ENCODE assay signal across 8 cellular contexts in the genomic region with DNA sequence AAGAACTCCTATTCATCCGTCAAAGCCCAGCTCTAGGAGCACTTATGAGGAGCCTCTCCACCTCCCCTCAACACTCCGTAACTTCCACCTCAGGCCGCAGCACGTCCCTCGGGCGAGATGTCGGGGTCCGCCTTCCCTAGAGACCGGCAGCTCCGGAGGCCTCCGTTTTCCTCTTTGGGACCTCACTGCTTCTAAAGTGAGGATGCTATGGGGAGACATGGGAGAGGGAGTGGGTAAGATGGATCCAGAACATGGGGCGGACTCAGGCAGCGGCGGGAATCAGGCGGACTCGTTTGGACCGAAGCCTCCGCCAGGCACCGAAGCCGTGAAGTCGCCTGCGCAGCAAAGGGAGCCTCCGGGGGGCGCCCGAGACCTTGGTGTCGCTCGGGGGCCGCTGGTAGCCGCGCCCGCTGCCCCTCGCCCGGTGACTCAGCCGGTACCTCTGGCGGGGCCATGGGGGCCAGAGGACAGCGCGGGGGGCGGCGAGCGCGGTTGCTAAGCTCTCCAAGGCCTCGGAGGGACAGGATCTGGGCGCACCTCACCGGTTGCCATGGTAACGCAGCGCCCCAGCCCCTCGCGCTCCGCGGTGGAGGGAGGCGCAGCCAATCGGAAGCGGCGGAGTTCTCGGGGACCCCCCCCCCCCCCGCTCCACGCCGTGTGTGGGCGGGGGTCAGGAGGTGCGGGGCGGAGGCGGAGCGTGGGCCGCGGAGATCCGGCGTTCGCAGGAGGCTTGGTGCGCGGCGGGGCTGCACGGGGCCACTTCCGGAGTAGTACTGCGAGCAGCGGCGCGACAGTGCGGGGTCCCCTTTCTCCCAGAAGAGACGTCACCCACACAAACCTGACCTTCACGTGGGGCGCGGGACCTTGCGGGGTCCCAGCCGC. TPM values are rescaled to one million over a fixed set of nuclear protein-coding genes. Genes with fewer than 3 reads are reported as not detected.
DNase-seq lines count a peak whose midpoint lies in the region; ATAC-seq and TF ChIP-seq lines count a peak whose summit lies in the region.

No MANE protein-coding gene starts in this region.

- 5 to 6% methylated on average over 63 to 84 of the region's 84 CpGs for WGBS in lung, 2 donors

- H3K36me3 ChIP-seq in lung (ENCODE audit: control insufficient read depth in 2 of 2, insufficient read depth in 2 of 2, low read length in 2 of 2), result peaks cover 0 to 6% of the 10 kb centered on the region in 2 donors

- H3K4me1 ChIP-seq in lung (ENCODE audit: control insufficient read depth in 2 of 2, insufficient read depth in 2 of 2, low read length in 2 of 2), result peaks cover 7 to 30% of the 10 kb centered on the region in 2 donors

- ATAC-seq in lung (ENCODE audit: insufficient read depth, low FRiP score) (no peak), GM19397 (IDR thresholded peaks at IDR 0.05; ENCODE audit: unreplicated experiment) (no peak), HG02610 (IDR thresholded peaks at IDR 0.05; ENCODE audit: unreplicated experiment) (no peak)

- H3K9me3 ChIP-seq in lung (ENCODE audit: control insufficient read depth in 2 of 2, insufficient read depth in 1 of 2, low read length in 1 of 2), result no peaks in the 10 kb centered on the region

- peaks cover 0 to 19% (median 0%) of the 10 kb centered on the region in 45 donors for H3K27me3 ChIP-seq in dorsolateral prefrontal cortex
- H3K27me3 ChIP-seq in lung (ENCODE audit: control insufficient read depth, insufficient read depth), result no peaks in the 10 kb centered on the region

- H3K4me3 ChIP-seq in GM12864 (ENCODE audit: low read depth, low read length), result peak overlapping the region; percentile 75
- H3K4me3 ChIP-seq in dorsolateral prefrontal cortex, result peak overlapping the region; percentile 15 to 70 (median 58)
- H3K4me3 ChIP-seq in lung, result peak overlapping the region; percentile 10

- intact Hi-C loops in dorsolateral prefrontal cortex (cut with DNase I), result loop anchor here (1.0 to 2.0 kb wide), 3 partner anchors 191 to 229 kb away; no protein-coding TSS in a partner anchor

- TF ChIP-seq CTCF in GM12864 (IDR thresholded peaks at IDR 0.05; ENCODE audit: low read depth, low read length, missing control alignments) (peak; percentile 70), dorsolateral prefrontal cortex (IDR thresholded peaks at IDR 0.05 in 54 of 56, conservative IDR thresholded peaks at IDR 0.05 in 2 of 56; ENCODE audit: low read depth in 1 of 56, partially characterized antibody in 56 of 56) (peak in 55 of 56 donors; percentile 42 to 81 (median 64)), lung (IDR thresholded peaks at IDR 0.05; ENCODE audit: control extremely low read depth, extremely low read depth) (peak; percentile 52)

- DNase-seq in GM12864 (ENCODE audit: low read depth), result no peak
- peak; percentile 63 for DNase-seq in NCI-H2171 treated with DMSO at 0.1 percent for 48 hours (lab: John Stamatoyannopoulos, UW)
- peak; percentile 56 to 60 for DNase-seq in activated CD4-positive, alpha-beta T cell treated with anti-CD3 and anti-CD28 coated beads, Interleukin-2, amount 50 U/mL, for 24 hours (ENCODE audit: low read depth in 1 of 2, low spot score in 1 of 2)
- DNase-seq in dorsolateral prefrontal cortex, result peak in 8 of 10 donors; percentile 59 to 84 (median 74)
- no peak for DNase-seq in lung (ENCODE audit: low spot score)
- DNase-seq in stimulated activated CD8-positive, alpha-beta memory T cell treated with anti-CD3 and anti-CD28 coated beads, Interleukin-15, amount 100 ng/mL, for 4 hours (ENCODE audit: low read depth in 2 of 2), result peak; percentile 64 to 68

- peak overlapping the region in 39 of 59 donors; percentile 6 to 85 (median 47) for H3K27ac ChIP-seq in dorsolateral prefrontal cortex
- H3K27ac ChIP-seq in lung (ENCODE audit: low read depth in 1 of 2, low read length in 1 of 2), result peak overlapping the region in 1 of 2 donors; percentile 60

RNA-seq across cellular contexts. Expression of gene HIC1, which starts 1.3 kb away (rescaled TPM):
- total RNA-seq in dorsolateral prefrontal cortex (10 to 100 TPM in 18 of 120 experiments, 1 to 10 TPM in 102; 1.6 to 17.4 (median 6.5) TPM), lung (10 to 100 TPM; 28.9 to 34.8 TPM)
- 10 to 100 TPM in 1 of 2 donors, 1 to 10 TPM in 1; 5.5 to 14.4 TPM for polyA plus RNA-seq in lung

RNA-seq across cellular contexts. Expression of gene OVCA2, which starts 11.8 kb away (rescaled TPM):
- total RNA-seq in dorsolateral prefrontal cortex, result 10 to 100 TPM in 108 of 120 experiments, 1 to 10 TPM in 12; 6.6 to 29.4 (median 16.4) TPM
- 10 to 100 TPM; 11.1 to 31.7 TPM for total RNA-seq in lung
- polyA plus RNA-seq in lung, result 10 to 100 TPM; 43.2 to 55.4 TPM

RNA-seq across cellular contexts. Expression of gene DPH1, which starts 23.7 kb away (rescaled TPM):
- total RNA-seq in dorsolateral prefrontal cortex (100 to 1,000 TPM in 30 of 120 experiments, 10 to 100 TPM in 90; 57.6 to 158 (median 87.2) TPM), lung (10 to 100 TPM; 32.7 to 37.8 TPM)
- polyA plus RNA-seq in lung, result 10 to 100 TPM; 21.1 to 21.6 TPM

RNA-seq across cellular contexts. Expression of gene RTN4RL1, which starts 28.5 kb away (rescaled TPM):
- total RNA-seq in dorsolateral prefrontal cortex (10 to 100 TPM in 119 of 120 experiments, 1 to 10 TPM in 1; 4.8 to 43.6 (median 22.0) TPM), lung (1 to 10 TPM in 1 of 2 donors, under 1 TPM in 1; 0.65 to 7.3 TPM)
- 1 to 10 TPM; 1.2 to 3.5 TPM for polyA plus RNA-seq in lung

Comparison
In these comparisons a context has a peak if more than half of its experiments do, and no peak if none do; other contexts are left out.
1. DNase-seq: peak in NCI-H2171 treated with DMSO at 0.1 percent for 48 hours (single experiment), activated CD4-positive, alpha-beta T cell treated with anti-CD3 and anti-CD28 coated beads, Interleukin-2, amount 50 U/mL, for 24 hours (2 of 2), dorsolateral prefrontal cortex (8 of 10) and stimulated activated CD8-positive, alpha-beta memory T cell treated with anti-CD3 and anti-CD28 coated beads, Interleukin-15, amount 100 ng/mL, for 4 hours (2 of 2); none in GM12864 (single experiment) and lung (single experiment).
2. H3K4me3 ChIP-seq: peak in every context shown above with its lines; median percentile 75 in GM12864; 58 in dorsolateral prefrontal cortex; 10 in lung.
3. Peak in every context shown above with its lines, with median percentiles within 50 percentile points of each other: CTCF ChIP-seq.